Comparison of ENCODE assay signal across 8 cellular contexts in genomic region chr18:2547477-2548087, GRCh38. TPM values are rescaled to one million over a fixed set of nuclear protein-coding genes. Genes with fewer than 3 reads are reported as not detected.
DNase-seq lines count a peak whose midpoint lies in the region; ATAC-seq and TF ChIP-seq lines count a peak whose summit lies in the region.

No MANE protein-coding gene starts in this region.

- peak; percentile 66 for TF ChIP-seq CTCF in DOHH2 (IDR thresholded peaks at IDR 0.05; ENCODE audit: low read depth, low read length, poor library complexity, severe bottlenecking)
- peak; percentile 48 to 61 (median 52) for TF ChIP-seq CTCF in transverse colon (IDR thresholded peaks at IDR 0.05)

- no peaks in the 10 kb centered on the region for H4K20me1 ChIP-seq in DOHH2 (ENCODE audit: control insufficient read depth, insufficient read depth, low read depth, low read length)

- 53% methylated on average over 4 of the region's 4 CpGs for WGBS in transverse colon (ENCODE audit: low coverage in 1 of 2), 2 donors

- no peaks in the 10 kb centered on the region for H3F3A ChIP-seq in DOHH2 (ENCODE audit: control insufficient read depth, insufficient read depth)

- intact Hi-C loops in transverse colon (cut with DNase I; ENCODE audit: low total_unique reads): loop anchor here (10.0 kb wide), 1 partner anchor 213 kb away; no protein-coding TSS in a partner anchor
- intact Hi-C loops in activated T-helper 1 cell treated with anti-CD3 and anti-CD28 coated beads, Interleukin-12 subunit alpha, Interleukin-12 subunit beta, Interleukin-2, Interleukin-4 antibody, amounts not matched to agents 30 ng/mL and 10 ng/mL and 1 ng/mL, durations not matched to agents 14 hours and 24 hours and 36 hours (cut with micrococcal nuclease): loop anchor here (1.0 kb wide), 1 partner anchor 210 kb away; no protein-coding TSS in a partner anchor

- H3K4me3 ChIP-seq in DOHH2 (ENCODE audit: low read length): no peak overlapping the region
- H3K4me3 ChIP-seq in transverse colon: no peak overlapping the region

- in situ Hi-C loops in transverse colon (cut with MboI; ENCODE audit: low pct_ligation_motif_present in 1 of 4, low pct_unique_long_range_greater_than_20kb in 1 of 4, low sequenced_read_pairs in 3 of 4): loop anchor here in 3 of 4 donors (10.0 to 25.0 kb wide), 5 partner anchors 210 to 1685 kb away; no protein-coding TSS in a partner anchor

- H3K27me3 ChIP-seq in DOHH2 (ENCODE audit: control insufficient read depth, low read length) (no peaks in the 10 kb centered on the region), transverse colon (no peaks in the 10 kb centered on the region)

- peaks cover 0 to 11% of the 10 kb centered on the region in 2 donors for H3K4me1 Mint-ChIP-seq in immature natural killer cell
- peaks cover 5% of the 10 kb centered on the region for H3K4me1 Mint-ChIP-seq in activated T-helper 1 cell treated with anti-CD3 and anti-CD28 coated beads, Interleukin-12 subunit alpha, Interleukin-12 subunit beta, Interleukin-2, Interleukin-4 antibody, amounts not matched to agents 30 ng/mL and 10 ng/mL and 1 ng/mL, durations not matched to agents 14 hours and 24 hours and 36 hours (ENCODE audit: low read depth)

- H3K27ac ChIP-seq in DOHH2 (ENCODE audit: low read depth, low read length) (no peak overlapping the region), transverse colon (no peak overlapping the region)

- no peaks in the 10 kb centered on the region for H3K9me2 ChIP-seq in DOHH2 (replicated peaks; ENCODE audit: control insufficient read depth, low read length)

- H3K9me3 ChIP-seq in DOHH2 (ENCODE audit: control insufficient read depth, insufficient read depth, low read length): no peaks in the 10 kb centered on the region
- H3K9me3 ChIP-seq in transverse colon: no peaks in the 10 kb centered on the region

- TF ChIP-seq POLR2A in transverse colon (IDR thresholded peaks at IDR 0.05): no peak

- H3K4me3 Mint-ChIP-seq in immature natural killer cell: no peak overlapping the region
- H3K4me3 Mint-ChIP-seq in activated T-helper 1 cell treated with anti-CD3 and anti-CD28 coated beads, Interleukin-12 subunit alpha, Interleukin-12 subunit beta, Interleukin-2, Interleukin-4 antibody, amounts not matched to agents 30 ng/mL and 10 ng/mL and 1 ng/mL, durations not matched to agents 14 hours and 24 hours and 36 hours: no peak overlapping the region

- no peak for TF ChIP-seq EP300 in transverse colon (IDR thresholded peaks at IDR 0.05; ENCODE audit: low read depth)

- H3K27me3 Mint-ChIP-seq in immature natural killer cell (ENCODE audit: low read depth in 3 of 3): no peaks in the 10 kb centered on the region
- H3K27me3 Mint-ChIP-seq in activated T-helper 1 cell treated with anti-CD3 and anti-CD28 coated beads, Interleukin-12 subunit alpha, Interleukin-12 subunit beta, Interleukin-2, Interleukin-4 antibody, amounts not matched to agents 30 ng/mL and 10 ng/mL and 1 ng/mL, durations not matched to agents 14 hours and 24 hours and 36 hours (ENCODE audit: insufficient read depth): no peaks in the 10 kb centered on the region

- H3K79me2 ChIP-seq in DOHH2 (ENCODE audit: control insufficient read depth, low read length): no peaks in the 10 kb centered on the region

- H3K4me2 ChIP-seq in DOHH2 (ENCODE audit: low read length): no peak overlapping the region

- H3K27ac Mint-ChIP-seq in immature natural killer cell: no peak overlapping the region
- H3K27ac Mint-ChIP-seq in activated T-helper 1 cell treated with anti-CD3 and anti-CD28 coated beads, Interleukin-12 subunit alpha, Interleukin-12 subunit beta, Interleukin-2, Interleukin-4 antibody, amounts not matched to agents 30 ng/mL and 10 ng/mL and 1 ng/mL, durations not matched to agents 14 hours and 24 hours and 36 hours: no peak overlapping the region

- H3K9me3 Mint-ChIP-seq in immature natural killer cell: no peaks in the 10 kb centered on the region
- no peaks in the 10 kb centered on the region for H3K9me3 Mint-ChIP-seq in activated T-helper 1 cell treated with anti-CD3 and anti-CD28 coated beads, Interleukin-12 subunit alpha, Interleukin-12 subunit beta, Interleukin-2, Interleukin-4 antibody, amounts not matched to agents 30 ng/mL and 10 ng/mL and 1 ng/mL, durations not matched to agents 14 hours and 24 hours and 36 hours

- H3K4me1 ChIP-seq in DOHH2 (ENCODE audit: control insufficient read depth, low read length) (peaks cover 2% of the 10 kb centered on the region), transverse colon (no peaks in the 10 kb centered on the region)

- H3K36me3 Mint-ChIP-seq in immature natural killer cell: peaks cover 21 to 35% (median 22%) of the 10 kb centered on the region in 3 donors
- H3K36me3 Mint-ChIP-seq in activated T-helper 1 cell treated with anti-CD3 and anti-CD28 coated beads, Interleukin-12 subunit alpha, Interleukin-12 subunit beta, Interleukin-2, Interleukin-4 antibody, amounts not matched to agents 30 ng/mL and 10 ng/mL and 1 ng/mL, durations not matched to agents 14 hours and 24 hours and 36 hours (ENCODE audit: low read depth): peaks cover 11% of the 10 kb centered on the region

- ATAC-seq in GM21576 (IDR thresholded peaks at IDR 0.05; ENCODE audit: unreplicated experiment): peak; percentile 80

- DNase-seq in NCI-H128 (lab: John Stamatoyannopoulos, UW; ENCODE audit: unreplicated experiment): peak; percentile 32
- peak; percentile 65 for DNase-seq in amniotic epithelial cell (ENCODE audit: low read depth)
- DNase-seq in immature natural killer cell: peak; percentile 11 to 30 (median 12)
- no peak for DNase-seq in transverse colon
- DNase-seq in NCI-H1048 (lab: John Stamatoyannopoulos, UW): no peak
- DNase-seq in activated T-helper 1 cell treated with anti-CD3 and anti-CD28 coated beads, Interleukin-12 subunit alpha, Interleukin-12 subunit beta, Interleukin-2, Interleukin-4 antibody, amounts not matched to agents 30 ng/mL and 10 ng/mL and 1 ng/mL, durations not matched to agents 14 hours and 24 hours and 36 hours (ENCODE audit: low spot score): no peak

- H3K36me3 ChIP-seq in DOHH2 (ENCODE audit: control insufficient read depth, low read length): peaks cover 14% of the 10 kb centered on the region
- no peaks in the 10 kb centered on the region for H3K36me3 ChIP-seq in transverse colon

RNA-seq across cellular contexts. Expression of gene METTL4, which starts 23.7 kb away (rescaled TPM):
- polyA plus RNA-seq in immature natural killer cell: 10 to 100 TPM in 1 of 3 donors, 1 to 10 TPM in 2; 6.0 to 12.0 (median 6.8) TPM
- total RNA-seq in transverse colon: 10 to 100 TPM in 1 of 4 donors, 1 to 10 TPM in 3; 2.2 to 14.0 (median 5.4) TPM
- 15.0 and 26.2 TPM in 2 replicates for total RNA-seq in activated T-helper 1 cell treated with anti-CD3 and anti-CD28 coated beads, Interleukin-12 subunit alpha, Interleukin-12 subunit beta, Interleukin-2, Interleukin-4 antibody, amounts not matched to agents 30 ng/mL and 10 ng/mL and 1 ng/mL, durations not matched to agents 14 hours and 24 hours and 36 hours

RNA-seq across cellular contexts. Expression of gene NDC80, which starts 23.8 kb away (rescaled TPM):
- polyA plus RNA-seq in immature natural killer cell: 1 to 10 TPM; 1.6 to 2.7 (median 2.6) TPM
- total RNA-seq in transverse colon: 1 to 10 TPM in 2 of 4 donors, under 1 TPM in 1, not detected in 1; 0.96 to 1.9 (median 1.6) TPM
- total RNA-seq in activated T-helper 1 cell treated with anti-CD3 and anti-CD28 coated beads, Interleukin-12 subunit alpha, Interleukin-12 subunit beta, Interleukin-2, Interleukin-4 antibody, amounts not matched to agents 30 ng/mL and 10 ng/mL and 1 ng/mL, durations not matched to agents 14 hours and 24 hours and 36 hours: 41.2 and 42.6 TPM in 2 replicates

Comparison
In these comparisons a context has a peak if more than half of its experiments do, and no peak if none do; other contexts are left out.
1. DNase-seq: peak in NCI-H128 (single experiment), amniotic epithelial cell (single experiment) and immature natural killer cell (3 of 3); none in transverse colon (single experiment), NCI-H1048 (single experiment) and activated T-helper 1 cell treated with anti-CD3 and anti-CD28 coated beads, Interleukin-12 subunit alpha, Interleukin-12 subunit beta, Interleukin-2, Interleukin-4 antibody, amounts not matched to agents 30 ng/mL and 10 ng/mL and 1 ng/mL, durations not matched to agents 14 hours and 24 hours and 36 hours (single experiment).
2. RNA of gene NDC80, which starts 23.8 kb away (total RNA-seq): 41.2 to 42.6 TPM in activated T-helper 1 cell treated with anti-CD3 and anti-CD28 coated beads, Interleukin-12 subunit alpha, Interleukin-12 subunit beta, Interleukin-2, Interleukin-4 antibody, amounts not matched to agents 30 ng/mL and 10 ng/mL and 1 ng/mL, durations not matched to agents 14 hours and 24 hours and 36 hours; 0.96 to 1.9 TPM in transverse colon; every median in the first group is over 10 times any median in the second.